6 cellular contexts compared by ENCODE assay signal in the genomic region with DNA sequence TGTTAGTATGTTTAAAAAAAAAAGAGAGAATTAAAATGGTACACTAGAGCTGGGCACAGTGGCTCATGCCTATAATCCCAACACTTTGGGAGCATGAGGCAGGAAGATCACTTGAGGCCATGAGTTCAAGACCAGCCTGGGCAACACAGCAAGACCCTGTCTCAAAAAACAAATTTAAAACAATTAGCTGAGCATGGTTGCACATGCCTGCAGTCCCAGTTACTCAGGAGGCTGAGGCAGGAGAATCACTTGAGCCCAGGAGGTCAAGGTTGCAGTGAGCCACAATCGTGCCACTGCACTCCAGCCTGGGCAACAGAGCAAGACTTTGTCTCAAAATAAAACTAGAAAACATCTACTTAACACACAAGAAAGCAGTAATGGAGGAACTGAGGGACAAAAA. TPM values are rescaled to one million over a fixed set of nuclear protein-coding genes. Genes with fewer than 3 reads are reported as not detected.
DNase-seq lines count a peak whose midpoint lies in the region; ATAC-seq and TF ChIP-seq lines count a peak whose summit lies in the region.
"Not testable (repeated sequence)": the region's sequence is repeated elsewhere in the genome, so short reads cannot be mapped to it uniquely, and the experiment has no call there.

No MANE protein-coding gene starts in this region.

- H3K36me3 Mint-ChIP-seq in Caco-2 (ENCODE audit: insufficient read depth, unreplicated experiment): peaks cover 45% of the 10 kb centered on the region
- peaks cover 34% of the 10 kb centered on the region for H3K36me3 Mint-ChIP-seq in activated CD8-positive, alpha-beta T cell treated with anti-CD3 and anti-CD28 coated beads for 36 hours (ENCODE audit: low read depth)
- peaks cover 76% of the 10 kb centered on the region for H3K36me3 Mint-ChIP-seq in activated T-helper 17 cell treated with anti-CD3 and anti-CD28 coated beads, Interleukin-2, amount 50 U/mL, for 72 hours (ENCODE audit: low read depth)
- peaks cover 83% of the 10 kb centered on the region for H3K36me3 Mint-ChIP-seq in stimulated activated effector memory CD8-positive, alpha-beta T cell treated with anti-CD3 and anti-CD28 coated beads, Interleukin-12 subunit alpha, Interleukin-12 subunit beta, amount 100 ng/mL, for 72 hours

- H3K27ac Mint-ChIP-seq in Caco-2 (ENCODE audit: unreplicated experiment): peak overlapping the region; percentile 32
- H3K27ac Mint-ChIP-seq in activated CD8-positive, alpha-beta T cell treated with anti-CD3 and anti-CD28 coated beads for 36 hours: peak overlapping the region; percentile 76
- H3K27ac Mint-ChIP-seq in activated T-helper 17 cell treated with anti-CD3 and anti-CD28 coated beads, Interleukin-2, amount 50 U/mL, for 72 hours: peak overlapping the region; percentile 42
- peak overlapping the region; percentile 15 for H3K27ac Mint-ChIP-seq in stimulated activated effector memory CD8-positive, alpha-beta T cell treated with anti-CD3 and anti-CD28 coated beads, Interleukin-12 subunit alpha, Interleukin-12 subunit beta, amount 100 ng/mL, for 72 hours

- H3K27me3 Mint-ChIP-seq in Caco-2 (ENCODE audit: insufficient read depth, unreplicated experiment); activated CD8-positive, alpha-beta T cell treated with anti-CD3 and anti-CD28 coated beads for 36 hours; activated T-helper 17 cell treated with anti-CD3 and anti-CD28 coated beads, Interleukin-2, amount 50 U/mL, for 72 hours: not testable (repeated sequence)

- H3K4me3 ChIP-seq in Caco-2 (ENCODE audit: low read depth, low read length): not testable (repeated sequence)

- H3K4me3 Mint-ChIP-seq in Caco-2 (ENCODE audit: unreplicated experiment); activated CD8-positive, alpha-beta T cell treated with anti-CD3 and anti-CD28 coated beads for 36 hours; activated T-helper 17 cell treated with anti-CD3 and anti-CD28 coated beads, Interleukin-2, amount 50 U/mL, for 72 hours; stimulated activated effector memory CD8-positive, alpha-beta T cell treated with anti-CD3 and anti-CD28 coated beads, Interleukin-12 subunit alpha, Interleukin-12 subunit beta, amount 100 ng/mL, for 72 hours: not testable (repeated sequence)

- intact Hi-C loops in Caco-2 (cut with micrococcal nuclease; ENCODE audit: unreplicated experiment); activated CD8-positive, alpha-beta T cell treated with anti-CD3 and anti-CD28 coated beads for 36 hours (cut with micrococcal nuclease); cardiac septum (cut with DNase I): not testable (repeated sequence)

- not testable (repeated sequence) for TF ChIP-seq CTCF in Caco-2 (IDR thresholded peaks at IDR 0.05; ENCODE audit: insufficient read depth in 1 of 2, low read depth in 1 of 2, low read length in 1 of 2, severe bottlenecking in 1 of 2, unreplicated experiment in 1 of 2); activated CD8-positive, alpha-beta T cell treated with anti-CD3 and anti-CD28 coated beads for 36 hours (IDR thresholded peaks at IDR 0.05)

- H3K9me3 Mint-ChIP-seq in Caco-2 (ENCODE audit: unreplicated experiment); activated CD8-positive, alpha-beta T cell treated with anti-CD3 and anti-CD28 coated beads for 36 hours; activated T-helper 17 cell treated with anti-CD3 and anti-CD28 coated beads, Interleukin-2, amount 50 U/mL, for 72 hours; stimulated activated effector memory CD8-positive, alpha-beta T cell treated with anti-CD3 and anti-CD28 coated beads, Interleukin-12 subunit alpha, Interleukin-12 subunit beta, amount 100 ng/mL, for 72 hours: not testable (repeated sequence)

- not testable (repeated sequence) for H3K36me3 ChIP-seq in Caco-2 (ENCODE audit: control insufficient read depth, insufficient read depth, low read length)

- not testable (repeated sequence) for BruUV-seq in Caco-2 (replicated peaks; lab: Mats Ljungman, UMichigan)

- not testable (repeated sequence) for ATAC-seq in activated CD8-positive, alpha-beta T cell treated with anti-CD3 and anti-CD28 coated beads for 36 hours; activated T-helper 17 cell treated with anti-CD3 and anti-CD28 coated beads, Interleukin-2, amount 50 U/mL, for 72 hours (replicated peaks); stimulated activated effector memory CD8-positive, alpha-beta T cell treated with anti-CD3 and anti-CD28 coated beads, Interleukin-12 subunit alpha, Interleukin-12 subunit beta, amount 100 ng/mL, for 72 hours

- POLR2A ChIA-PET in Caco-2 (lab: Charles Lee): not testable (repeated sequence)
- POLR2A ChIA-PET in activated CD8-positive, alpha-beta T cell treated with anti-CD3 and anti-CD28 coated beads for 36 hours (lab: Charles Lee): interaction anchor here (1.4 kb wide), 1 partner anchor 12 kb away, joined by 5 read pairs; no protein-coding TSS in a partner anchor

- H3K4me1 Mint-ChIP-seq in Caco-2 (ENCODE audit: low read depth, unreplicated experiment); activated T-helper 17 cell treated with anti-CD3 and anti-CD28 coated beads, Interleukin-2, amount 50 U/mL, for 72 hours; stimulated activated effector memory CD8-positive, alpha-beta T cell treated with anti-CD3 and anti-CD28 coated beads, Interleukin-12 subunit alpha, Interleukin-12 subunit beta, amount 100 ng/mL, for 72 hours: not testable (repeated sequence)
- peaks cover 15% of the 10 kb centered on the region for H3K4me1 Mint-ChIP-seq in activated CD8-positive, alpha-beta T cell treated with anti-CD3 and anti-CD28 coated beads for 36 hours (ENCODE audit: low read depth)

- CTCF ChIA-PET in Caco-2 (lab: Charles Lee): not testable (repeated sequence)
- CTCF ChIA-PET in activated CD8-positive, alpha-beta T cell treated with anti-CD3 and anti-CD28 coated beads for 36 hours (lab: Charles Lee): interaction anchor here (1.2 to 1.7 kb wide), 3 partner anchors 10 to 133 kb away, joined by 3 to 5 read pairs (median 5); no protein-coding TSS in a partner anchor

- DNase-seq in Caco-2; activated CD8-positive, alpha-beta T cell treated with anti-CD3 and anti-CD28 coated beads for 36 hours; stimulated activated effector memory CD8-positive, alpha-beta T cell treated with anti-CD3 and anti-CD28 coated beads, Interleukin-12 subunit alpha, Interleukin-12 subunit beta, amount 100 ng/mL, for 72 hours (ENCODE audit: low spot score in 2 of 2): not testable (repeated sequence)
- peak; percentile 28 for DNase-seq in T1000 (lab: John Stamatoyannopoulos, UW)
- peak; percentile 31 for DNase-seq in cardiac septum (ENCODE audit: low spot score)

- not testable (repeated sequence) for H3K4me1 ChIP-seq in Caco-2

- not testable (repeated sequence) for H3K9me3 ChIP-seq in Caco-2

- not testable (repeated sequence) for H3K27me3 ChIP-seq in Caco-2 (replicated peaks; ENCODE audit: control insufficient read depth, insufficient read depth, low read length)

RNA-seq across cellular contexts. Expression of gene CAMKK2, which starts 13.7 kb away (rescaled TPM):
- 26.9 and 31.0 TPM in 2 replicates for total RNA-seq in Caco-2 (2022)
- total RNA-seq in activated CD8-positive, alpha-beta T cell treated with anti-CD3 and anti-CD28 coated beads for 36 hours: 10 to 100 TPM; 25.2 to 28.0 TPM
- total RNA-seq in activated T-helper 17 cell treated with anti-CD3 and anti-CD28 coated beads, Interleukin-2, amount 50 U/mL, for 72 hours: 10 to 100 TPM; 16.9 to 30.1 TPM
- 17.8 TPM for total RNA-seq in cardiac septum

RNA-seq across cellular contexts. Expression of gene ANAPC5, which starts 42.0 kb away (rescaled TPM):
- total RNA-seq in Caco-2 (2022): 106 and 115 TPM in 2 replicates
- 100 to 1,000 TPM; 122 TPM for total RNA-seq in activated CD8-positive, alpha-beta T cell treated with anti-CD3 and anti-CD28 coated beads for 36 hours
- 100 to 1,000 TPM in 1 of 2 donors, 10 to 100 TPM in 1; 62.5 to 114 TPM for total RNA-seq in activated T-helper 17 cell treated with anti-CD3 and anti-CD28 coated beads, Interleukin-2, amount 50 U/mL, for 72 hours
- 53.4 TPM for total RNA-seq in cardiac septum

Comparison
In these comparisons a context has a peak if more than half of its experiments do, and no peak if none do; other contexts are left out.
1. H3K27ac Mint-ChIP-seq: peak in every context shown above with its lines; median percentile 76 in activated CD8-positive, alpha-beta T cell treated with anti-CD3 and anti-CD28 coated beads for 36 hours; 42 in activated T-helper 17 cell treated with anti-CD3 and anti-CD28 coated beads, Interleukin-2, amount 50 U/mL, for 72 hours; 32 in Caco-2; 15 in stimulated activated effector memory CD8-positive, alpha-beta T cell treated with anti-CD3 and anti-CD28 coated beads, Interleukin-12 subunit alpha, Interleukin-12 subunit beta, amount 100 ng/mL, for 72 hours.